Comparison of ENCODE assay signal across 2 cellular contexts in the genomic region with DNA sequence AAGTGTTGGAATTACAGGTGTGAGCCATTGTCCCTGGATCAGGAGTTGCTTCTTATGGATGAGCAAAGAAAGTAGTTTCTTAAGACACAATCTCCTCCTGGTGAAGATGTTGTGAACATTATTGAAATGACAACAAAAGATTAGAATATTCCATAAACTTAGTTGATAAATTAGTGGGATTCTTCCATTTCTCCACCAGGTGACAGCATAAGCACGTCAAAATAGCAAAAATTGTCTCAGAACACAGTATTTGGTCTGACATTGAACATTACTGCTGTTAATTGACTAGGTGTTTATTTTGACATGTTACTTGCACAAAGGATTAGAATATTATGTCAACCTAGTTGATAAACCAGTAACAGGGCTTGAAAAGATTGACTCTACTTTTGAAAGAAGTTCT.
TF ChIP-seq lines count a peak whose summit lies in the region.

No MANE protein-coding gene starts in this region.

TF ChIP-seq in HCT116, 20 proteins besides CTCF, POLR2A, EP300 and RAD21:
- no peak for TF ChIP-seq ZNF274 (IDR thresholded peaks at IDR 0.05; ENCODE audit: low read depth, low read length)
- TF ChIP-seq EGR1 (IDR thresholded peaks at IDR 0.05; ENCODE audit: low read depth), result no peak
- no peak for TF ChIP-seq ELF1 (IDR thresholded peaks at IDR 0.05; ENCODE audit: borderline replicate concordance, low read depth)

TF ChIP-seq in HepG2, 621 proteins besides CTCF, POLR2A, EP300 and RAD21:
- TF ChIP-seq STAG1 (CRISPR knock-in tag; IDR thresholded peaks at IDR 0.05), result peak; percentile 78
- no peak for TF ChIP-seq LBX2 (CRISPR knock-in tag; IDR thresholded peaks at IDR 0.05; ENCODE audit: borderline replicate concordance)
- no peak for TF ChIP-seq PAWR (CRISPR knock-in tag; IDR thresholded peaks at IDR 0.05; ENCODE audit: borderline replicate concordance)
- TF ChIP-seq ZBTB7A (CRISPR knock-in tag; IDR thresholded peaks at IDR 0.05), result no peak
- TF ChIP-seq SMC3 (IDR thresholded peaks at IDR 0.05; ENCODE audit: low read length), result peak; percentile 68
